ENCODE assay signal across 8 cellular contexts in genomic region chr1:50976890-50977574, GRCh38. TPM values are rescaled to one million over a fixed set of nuclear protein-coding genes. Genes with fewer than 3 reads are reported as not detected.
A peak's percentile ranks its signal among the peaks of the same experiment; 100 is the strongest.
DNase-seq lines count a peak whose midpoint lies in the region; ATAC-seq, FAIRE-seq and TF ChIP-seq lines count a peak whose summit lies in the region.

No MANE protein-coding gene starts in this region.

- CTCF ChIA-PET in K562 (lab: Yijun Ruan, JAX; ENCODE audit: low intra/inter-chr PET ratio): no interaction called here

- H3K27ac ChIP-seq in Peyer's patch: peak overlapping the region; percentile 77 to 96 (median 89)
- H3K27ac ChIP-seq in K562 (ENCODE audit: extremely low read depth, low read depth, low read length): peak overlapping the region; percentile 96
- H3K27ac ChIP-seq in spleen: peak overlapping the region; percentile 72 to 92 (median 90)

- BruUV-seq in K562 (replicated peaks; lab: Mats Ljungman, UMichigan): TSS peak; percentile 77

- no peaks in the 10 kb centered on the region for H4K20me1 ChIP-seq in K562 (replicated peaks; ENCODE audit: control insufficient read depth, insufficient read depth, low read length)

- intact Hi-C loops in K562 (cut with micrococcal nuclease) (loop anchor here (5.0 to 10.0 kb wide), 2 partner anchors 65 to 758 kb away; no protein-coding TSS in a partner anchor), spleen (cut with DNase I; ENCODE audit: low total_unique reads) (no loop called here)

- H3K36me3 ChIP-seq in Peyer's patch (no peaks in the 10 kb centered on the region), K562 (ENCODE audit: control insufficient read depth, insufficient read depth, low read length) (peaks cover 17% of the 10 kb centered on the region; the same call in 1 of the 3 replicates), spleen (peaks cover 0 to 4% (median 0%) of the 10 kb centered on the region in 6 donors)

- peaks cover 94% of the 10 kb centered on the region for H3K79me2 ChIP-seq in K562 (ENCODE audit: control insufficient read depth, insufficient read depth, low read length)

- FAIRE-seq in K562 (lab: Jason Lieb, UNC): no peak

- TF ChIP-seq CTCF in Peyer's patch (IDR thresholded peaks at IDR 0.05) (no peak), K562 (IDR thresholded peaks at IDR 0.05 in 2 of 3, conservative IDR thresholded peaks at IDR 0.05 in 1 of 3; ENCODE audit: insufficient read depth in 2 of 3, low read depth in 1 of 3, low read length in 3 of 3) (no peak), spleen (IDR thresholded peaks at IDR 0.05 in 8 of 11, conservative IDR thresholded peaks at IDR 0.05 in 3 of 11) (no peak)

- H3K9ac ChIP-seq in K562 (ENCODE audit: insufficient read depth in 1 of 2, low read depth in 2 of 2, low read length in 2 of 2): peak overlapping the region; percentile 91 to 95

- DNase-seq in EL (peak; percentile 76), Peyer's patch (peak in 2 of 3 donors; percentile 55 to 61), K562 (ENCODE audit: extremely low read depth in 1 of 4, low spot score in 3 of 4) (peak; percentile 49 to 82 (median 66)), iPS-NIHi11 (ENCODE audit: low spot score) (peak; percentile 29), spleen (no peak), NK-92 (lab: John Stamatoyannopoulos, UW; ENCODE audit: unreplicated experiment) (no peak)

- TF ChIP-seq POLR2A in Peyer's patch (IDR thresholded peaks at IDR 0.05): no peak
- TF ChIP-seq POLR2A in K562 (conservative IDR thresholded peaks at IDR 0.05): peak; percentile 54
- no peak for TF ChIP-seq POLR2A in spleen (IDR thresholded peaks at IDR 0.05)

- under 1% methylated on average over 22 of the region's 26 CpGs for WGBS in K562 (ENCODE audit: insufficient coverage, low coverage, missing lambda C conversion rate)
- 1 to 2% (median 1%) methylated on average over 26 of the region's 26 CpGs for WGBS in spleen, 5 donors

- peak overlapping the region; percentile 87 for H2AFZ ChIP-seq in K562 (ENCODE audit: low read depth, low read length)

- H3K4me2 ChIP-seq in K562 (ENCODE audit: insufficient read depth, low read length): peak overlapping the region; percentile 89

- TF ChIP-seq EP300 in K562 (IDR thresholded peaks at IDR 0.05; ENCODE audit: low read length): peak; percentile 12; the same call in 1 of the 2 replicates

- POLR2A ChIA-PET in K562 (lab: Yijun Ruan, JAX): interaction anchor here (0.5 to 4.7 kb wide), 19 partner anchors 8 to 604 kb away, joined by 3 to 65 read pairs (median 3); partner anchors contain the start of genes CDKN2C, EPS15 and FAF1

- in situ Hi-C loops in K562 (cut with MboI): no loop called here

- H3K4me1 ChIP-seq in Peyer's patch (peaks cover 0 to 9% (median 4%) of the 10 kb centered on the region in 4 donors), K562 (replicated peaks in 1 of 2; ENCODE audit: control insufficient read depth in 2 of 2, insufficient read depth in 2 of 2, low read length in 2 of 2) (peaks cover 17 to 21% of the 10 kb centered on the region in 2 experiments), spleen (peaks cover 0 to 62% (median 32%) of the 10 kb centered on the region in 6 donors)

- H3K27me3 ChIP-seq in Peyer's patch (no peaks in the 10 kb centered on the region), K562 (ENCODE audit: control insufficient read depth in 2 of 2, insufficient read depth in 2 of 2, low read length in 2 of 2) (no peaks in the 10 kb centered on the region), spleen (replicated peaks in 1 of 7) (peaks cover 0 to 77% (median 9%) of the 10 kb centered on the region in 7 donors)

- H3K9me3 ChIP-seq in Peyer's patch (no peaks in the 10 kb centered on the region), K562 (replicated peaks; ENCODE audit: control insufficient read depth, insufficient read depth, low read depth, low read length) (no peaks in the 10 kb centered on the region), spleen (no peaks in the 10 kb centered on the region)

- ATAC-seq in GM21360 (IDR thresholded peaks at IDR 0.05; ENCODE audit: unreplicated experiment) (peak; percentile 56), HG03571 (IDR thresholded peaks at IDR 0.05; ENCODE audit: unreplicated experiment) (peak; percentile 64), K562 (peak; percentile 45)

- H3K4me3 ChIP-seq in Peyer's patch (peak overlapping the region; percentile 56 to 97 (median 74)), K562 (peak overlapping the region; percentile 67), spleen (peak overlapping the region; percentile 56 to 86 (median 69))

- no peaks in the 10 kb centered on the region for H3K9me1 ChIP-seq in K562 (ENCODE audit: control insufficient read depth, insufficient read depth, low read length)

- no peak for TF ChIP-seq RAD21 in K562 (CRISPR knock-in tag; conservative IDR thresholded peaks at IDR 0.05 in 1 of 2, IDR thresholded peaks at IDR 0.05 in 1 of 2)

TF ChIP-seq in K562, 482 proteins besides CTCF, POLR2A, EP300 and RAD21 (continues in another document):
- 0 out of 2 replicates have a peak, but pooled peaks have one; percentile 19 for TF ChIP-seq SMAD4 (CRISPR knock-in tag; conservative IDR thresholded peaks at IDR 0.05)
- TF ChIP-seq SMAD1 (IDR thresholded peaks at IDR 0.05; ENCODE audit: low read depth, low read length, partially characterized antibody): peak; percentile 13
- peak; percentile 72 for TF ChIP-seq CEBPB (tag; IDR thresholded peaks at IDR 0.05)
- peak; percentile 28 for TF ChIP-seq RBBP5 (IDR thresholded peaks at IDR 0.05; ENCODE audit: borderline replicate concordance, insufficient read depth, low read length, poor library complexity, severe bottlenecking)

RNA-seq across cellular contexts. Expression of gene CDKN2C, which starts 7.0 kb away (rescaled TPM):
- total RNA-seq in Peyer's patch (10 to 100 TPM in 2 of 4 donors, 1 to 10 TPM in 2; 5.8 to 14.5 (median 9.5) TPM), K562 (2014; rRNA removed) (74.3 and 82.0 TPM in 2 replicates), K562 (2014; rRNA removed; fragmentation: Illumina TruSeq; extraction: Trizol) (38.2 and 41.3 TPM in 2 replicates), K562 (2015; rRNA removed; fragmentation: Illumina TruSeq; extraction: Trizol) (64.5 and 67.1 TPM in 2 replicates), K562 (2021) (56.7 and 62.2 TPM in 2 replicates), spleen (10 to 100 TPM in 4 of 7 donors, 1 to 10 TPM in 3; 6.9 to 18.2 (median 10.1) TPM)
- total RNA-seq in K562 (2011; cell fraction: chromatin; rRNA removed; ENCODE audit: low replicate concordance): 15.8 and 16.4 TPM in 2 replicates
- 19.7 and 20.7 TPM in 2 replicates for total RNA-seq in K562 (2011; cell fraction: nucleolus; rRNA removed)
- total RNA-seq in K562 (2011; cell fraction: nucleoplasm; rRNA removed): 19.7 and 23.7 TPM in 2 replicates
- polyA plus RNA-seq in K562 (2011; rRNA removed) (27.0 and 28.5 TPM in 2 replicates), K562 (2014; fragmentation: Illumina TruSeq; extraction: Trizol) (40.5 and 45.9 TPM in 2 replicates), K562 (2014; fragmentation: Nextera tagmentation; extraction: Ambion mirVana) (10 to 100 TPM; 11.9 to 18.2 TPM), K562 (2014; rRNA removed) (56.3 and 56.4 TPM in 2 replicates), spleen (10 to 100 TPM in 2 of 3 donors, 1 to 10 TPM in 1; 7.7 to 17.9 (median 17.6) TPM)
- polyA plus RNA-seq in K562 (2011; cell fraction: cytosol; rRNA removed): 30.9 and 35.2 TPM in 2 replicates
- 17.3 and 17.5 TPM in 2 replicates for polyA plus RNA-seq in K562 (2011; cell fraction: nucleus; rRNA removed)
- polyA plus RNA-seq in K562 (2012): 67.6 and 71.5 TPM in 2 replicates
- polyA minus RNA-seq in K562 (2011; rRNA and poly(A)+ RNA removed): 25.9 and 29.4 TPM in 2 replicates
- polyA minus RNA-seq in K562 (2011; cell fraction: cytosol; rRNA and poly(A)+ RNA removed): 17.3 and 18.8 TPM in 2 replicates
- polyA minus RNA-seq in K562 (2011; cell fraction: nucleus; rRNA and poly(A)+ RNA removed): 17.5 and 42.1 TPM in 2 replicates

RNA-seq across cellular contexts. Expression of gene FAF1, which starts 17.0 kb away (rescaled TPM):
- total RNA-seq in Peyer's patch: 10 to 100 TPM; 36.9 to 77.6 (median 48.3) TPM
- total RNA-seq in K562 (2011; cell fraction: chromatin; rRNA removed; ENCODE audit: low replicate concordance): 281 and 434 TPM in 2 replicates
- total RNA-seq in K562 (2011; cell fraction: nucleolus; rRNA removed): 44.0 and 67.8 TPM in 2 replicates
- 165 and 180 TPM in 2 replicates for total RNA-seq in K562 (2011; cell fraction: nucleoplasm; rRNA removed)
- total RNA-seq in K562 (2014; rRNA removed): 76.3 and 76.7 TPM in 2 replicates
- 225 and 267 TPM in 2 replicates for total RNA-seq in K562 (2014; rRNA removed; fragmentation: Illumina TruSeq; extraction: Trizol)
- total RNA-seq in K562 (2015; rRNA removed; fragmentation: Illumina TruSeq; extraction: Trizol): 163 and 176 TPM in 2 replicates
- total RNA-seq in K562 (2021): 186 and 190 TPM in 2 replicates
- 88.2 and 118 TPM in 2 replicates for polyA plus RNA-seq in K562 (2011; rRNA removed)
- polyA plus RNA-seq in K562 (2011; cell fraction: cytosol; rRNA removed): 12.0 and 44.0 TPM in 2 replicates
- polyA plus RNA-seq in K562 (2011; cell fraction: nucleus; rRNA removed): 30.1 and 41.4 TPM in 2 replicates
- polyA plus RNA-seq in K562 (2012): 144 and 167 TPM in 2 replicates
- polyA plus RNA-seq in K562 (2014; fragmentation: Illumina TruSeq; extraction: Trizol): 186 and 212 TPM in 2 replicates
- 10 to 100 TPM; 48.7 to 60.9 TPM for polyA plus RNA-seq in K562 (2014; fragmentation: Nextera tagmentation; extraction: Ambion mirVana)
- 78.9 and 92.7 TPM in 2 replicates for polyA plus RNA-seq in K562 (2014; rRNA removed)
- 295 and 351 TPM in 2 replicates for polyA minus RNA-seq in K562 (2011; rRNA and poly(A)+ RNA removed)
- polyA minus RNA-seq in K562 (2011; cell fraction: cytosol; rRNA and poly(A)+ RNA removed): 85.8 and 99.9 TPM in 2 replicates
- 46.4 and 174 TPM in 2 replicates for polyA minus RNA-seq in K562 (2011; cell fraction: nucleus; rRNA and poly(A)+ RNA removed)
- 10 to 100 TPM; 36.2 to 58.7 (median 43.9) TPM for total RNA-seq in spleen
- 10 to 100 TPM; 16.7 to 20.0 (median 19.2) TPM for polyA plus RNA-seq in spleen

Comparison
In these comparisons a context has a peak if more than half of its experiments do, and no peak if none do; other contexts are left out.
1. DNase-seq: peak in EL (single experiment), Peyer's patch (2 of 3), K562 (4 of 4) and iPS-NIHi11 (single experiment); none in spleen (single experiment) and NK-92 (single experiment).
2. Peak in every context shown above with its lines, with median percentiles within 50 percentile points of each other: ATAC-seq, H3K27ac ChIP-seq and H3K4me3 ChIP-seq.